ENCODE assay signal across 13 cellular contexts in genomic region chr5:78574157-78574673, GRCh38.
DNase-seq lines count a peak whose midpoint lies in the region; ATAC-seq, FAIRE-seq and TF ChIP-seq lines count a peak whose summit lies in the region.
"Had no signal": no experiment of that assay in that cellular context is flagged by ENCODE, and none has a peak within 500 bp of the region (broad histone marks: within the 10 kb centered on the region; RNA-seq: fewer than 3 reads in every experiment).

No MANE protein-coding gene starts in this region.

- DNase-seq in GM12892 (ENCODE audit: insufficient read length) (peak; percentile 22), MV-4-11 (lab: John Stamatoyannopoulos, UW) (peak; percentile 56), fibroblast of mammary gland (ENCODE audit: low read depth) (peak; percentile 66), trophoblast cell (no peak), ovary (no peak)
- DNase-seq in CD4-positive, alpha-beta memory T cell, result no peak
- DNase-seq: activated CD4-positive, alpha-beta T cell treated with anti-CD3 and anti-CD28 coated beads, Interleukin-2, amount 50 U/mL, for 1 hour; MG63; naive thymus-derived CD8-positive, alpha-beta T cell; stimulated activated CD4-positive, alpha-beta T cell treated with anti-CD3 and anti-CD28 coated beads, Interleukin-4, amount 100 ng/mL, for 24 hours; uterus had no signal

- H4K8ac ChIP-seq in trophoblast cell (ENCODE audit: low read depth, low read length), result no peak overlapping the region

- H4K91ac ChIP-seq in trophoblast cell (ENCODE audit: low read depth, low read length), result no peak overlapping the region

- no peaks in the 10 kb centered on the region for H3K9me3 ChIP-seq in trophoblast cell (ENCODE audit: insufficient read depth, low read depth, low read length)
- H3K9me3 ChIP-seq in ovary, result no peaks in the 10 kb centered on the region
- H3K9me3 ChIP-seq in CD4-positive, alpha-beta memory T cell (ENCODE audit: control insufficient read depth in 1 of 2, low read length in 2 of 2), result no peaks in the 10 kb centered on the region
- H3K9me3 ChIP-seq: MG63, uterus had no signal

- H3K14ac ChIP-seq in trophoblast cell (ENCODE audit: low read length), result peak overlapping the region; percentile 20

- peaks cover 7% of the 10 kb centered on the region for H3K79me2 ChIP-seq in trophoblast cell (ENCODE audit: control insufficient read depth, insufficient read depth, low read length, poor library complexity)

- H3K36me3 Mint-ChIP-seq in CD4-positive, alpha-beta memory T cell, result no peaks in the 10 kb centered on the region
- H3K36me3 Mint-ChIP-seq: naive thymus-derived CD8-positive, alpha-beta T cell had no signal

- H3K4me3 Mint-ChIP-seq in CD4-positive, alpha-beta memory T cell, result no peak overlapping the region
- H3K4me3 Mint-ChIP-seq: naive thymus-derived CD8-positive, alpha-beta T cell had no signal

- H3K4me3 ChIP-seq in fibroblast of mammary gland (ENCODE audit: control insufficient read depth, low read depth, low read length), result no peak overlapping the region
- no peak overlapping the region for H3K4me3 ChIP-seq in trophoblast cell (ENCODE audit: low read depth, low read length)
- no peak overlapping the region for H3K4me3 ChIP-seq in ovary
- no peak overlapping the region for H3K4me3 ChIP-seq in CD4-positive, alpha-beta memory T cell (ENCODE audit: low read length in 2 of 2)
- H3K4me3 ChIP-seq: MG63, uterus had no signal

- H3K27ac ChIP-seq in trophoblast cell (ENCODE audit: low read depth, low read length), result no peak overlapping the region
- H3K27ac ChIP-seq in ovary, result no peak overlapping the region
- H3K27ac ChIP-seq in CD4-positive, alpha-beta memory T cell (ENCODE audit: low read depth, low read length), result no peak overlapping the region

- no peak overlapping the region for H2BK12ac ChIP-seq in trophoblast cell (ENCODE audit: low read length)

- peaks cover 1% of the 10 kb centered on the region for H3K79me1 ChIP-seq in trophoblast cell (ENCODE audit: low read length)

- H3K18ac ChIP-seq in trophoblast cell (ENCODE audit: low read length), result no peak overlapping the region

- peak; percentile 17 for FAIRE-seq in GM12892 (lab: Jason Lieb, UNC)

- H3K4me1 Mint-ChIP-seq in CD4-positive, alpha-beta memory T cell, result no peaks in the 10 kb centered on the region

- no peaks in the 10 kb centered on the region for H3K27me3 ChIP-seq in trophoblast cell (ENCODE audit: insufficient read depth, low read length)
- H3K27me3 ChIP-seq in ovary, result no peaks in the 10 kb centered on the region
- no peaks in the 10 kb centered on the region for H3K27me3 ChIP-seq in CD4-positive, alpha-beta memory T cell (ENCODE audit: insufficient read depth, low read length)
- H3K27me3 ChIP-seq: MG63, uterus had no signal

- no peak overlapping the region for H4K12ac ChIP-seq in trophoblast cell (ENCODE audit: low read depth, low read length)

- no peaks in the 10 kb centered on the region for H3K27me3 Mint-ChIP-seq in CD4-positive, alpha-beta memory T cell

- H3K4me2 ChIP-seq in trophoblast cell (ENCODE audit: low read length), result no peak overlapping the region

- ATAC-seq in GM18505 (IDR thresholded peaks at IDR 0.05; ENCODE audit: unreplicated experiment) (no peak), GM21723 (IDR thresholded peaks at IDR 0.05; ENCODE audit: unreplicated experiment) (no peak)
- ATAC-seq: naive thymus-derived CD8-positive, alpha-beta T cell had no signal

- H3K9ac ChIP-seq in trophoblast cell (ENCODE audit: low read length), result no peak overlapping the region

- peaks cover 17 to 20% of the 10 kb centered on the region in 2 experiments for H3K4me1 ChIP-seq in trophoblast cell (ENCODE audit: control insufficient read depth in 1 of 2, insufficient read depth in 2 of 2, low read length in 2 of 2)
- H3K4me1 ChIP-seq in ovary (ENCODE audit: insufficient read depth), result peaks cover 16% of the 10 kb centered on the region
- no peaks in the 10 kb centered on the region for H3K4me1 ChIP-seq in CD4-positive, alpha-beta memory T cell (ENCODE audit: insufficient read depth, low read length)
- H3K4me1 ChIP-seq: uterus had no signal

- peak overlapping the region; percentile 4 for H3K4ac ChIP-seq in trophoblast cell (ENCODE audit: low read depth, low read length)

- WGBS in trophoblast cell (ENCODE audit: extremely low coverage, insufficient coverage, insufficient read length), result no CpG with 5 or more reads among the region's 4 CpGs
- 24 to 34% (median 26%) methylated on average over 4 of the region's 4 CpGs for WGBS in ovary, 3 donors

- no peak overlapping the region for H2AK5ac ChIP-seq in trophoblast cell (ENCODE audit: low read length)

- intact Hi-C loops in ovary (cut with DNase I), result no loop called here
- intact Hi-C loops in CD4-positive, alpha-beta memory T cell (cut with micrococcal nuclease), result no loop called here

- no peak overlapping the region for H3K27ac Mint-ChIP-seq in CD4-positive, alpha-beta memory T cell
- H3K27ac Mint-ChIP-seq: naive thymus-derived CD8-positive, alpha-beta T cell had no signal

- CTCF ChIA-PET in CD4-positive, alpha-beta memory T cell (lab: Charles Lee; ENCODE audit: partially characterized antibody), result no interaction called here

- TF ChIP-seq CTCF in fibroblast of mammary gland (conservative IDR thresholded peaks at IDR 0.05; ENCODE audit: control insufficient read depth, insufficient read depth, low read depth, low read length) (no peak), ovary (IDR thresholded peaks at IDR 0.05) (no peak)

- H3K23ac ChIP-seq in trophoblast cell (ENCODE audit: low read length), result no peak overlapping the region

- H3K36me3 ChIP-seq in trophoblast cell (ENCODE audit: control insufficient read depth in 1 of 2, insufficient read depth in 2 of 2, low read length in 2 of 2) (peaks cover 0 to 2% of the 10 kb centered on the region in 2 experiments), ovary (no peaks in the 10 kb centered on the region)
- H3K36me3 ChIP-seq in CD4-positive, alpha-beta memory T cell (ENCODE audit: insufficient read depth, low read length), result no peaks in the 10 kb centered on the region
- H3K36me3 ChIP-seq: uterus had no signal

- POLR2A ChIA-PET in CD4-positive, alpha-beta memory T cell (lab: Charles Lee; ENCODE audit: partially characterized antibody), result no interaction called here

- peaks cover 0 to 2% (median 0%) of the 10 kb centered on the region in 8 donors for H3K9me3 Mint-ChIP-seq in CD4-positive, alpha-beta memory T cell

- no peak overlapping the region for H2BK120ac ChIP-seq in trophoblast cell (ENCODE audit: insufficient read depth, low read length, poor library complexity)

- TF ChIP-seq POLR2A in GM12892 (IDR thresholded peaks at IDR 0.05; ENCODE audit: low read depth, low read length), result no peak
- TF ChIP-seq POLR2A in ovary (IDR thresholded peaks at IDR 0.05), result no peak
- no peak for TF ChIP-seq POLR2A in GM18505 (IDR thresholded peaks at IDR 0.05; ENCODE audit: borderline replicate concordance, extremely low read depth, insufficient read depth, insufficient read length)

- H2AFZ ChIP-seq in trophoblast cell (ENCODE audit: insufficient read depth, low read length, poor library complexity), result no peak overlapping the region

- no peak overlapping the region for H2BK5ac ChIP-seq in trophoblast cell (ENCODE audit: low read depth, low read length, poor library complexity)

- TF ChIP-seq EP300 in ovary (IDR thresholded peaks at IDR 0.05), result no peak

Comparison
In these comparisons a context has a peak if more than half of its experiments do, and no peak if none do; other contexts are left out.
1. DNase-seq: peak in GM12892 (single experiment), MV-4-11 (single experiment) and fibroblast of mammary gland (single experiment); none in trophoblast cell (0 of 2), ovary (0 of 5) and CD4-positive, alpha-beta memory T cell (0 of 5).